7 cellular contexts compared by ENCODE assay signal in the genomic region with DNA sequence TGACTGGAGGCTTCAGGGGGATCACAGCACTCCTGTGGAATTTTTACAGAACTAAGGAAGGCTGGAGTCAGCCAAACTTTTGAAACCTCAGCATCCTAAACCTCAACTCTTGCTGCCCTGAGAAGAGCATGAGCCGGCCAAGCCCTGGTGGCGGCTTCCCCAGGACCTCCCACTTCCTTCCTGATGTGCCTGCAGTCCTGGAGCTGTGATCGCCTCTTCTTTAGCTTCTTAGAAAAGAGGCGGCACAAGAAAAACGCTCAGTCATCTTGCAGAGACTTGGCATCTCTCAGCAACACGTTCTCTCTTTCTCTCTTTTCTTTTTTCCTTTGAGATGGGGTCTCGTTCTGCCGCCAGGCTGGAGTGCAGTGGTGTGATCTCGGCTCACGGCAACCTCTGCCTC. TPM values are rescaled to one million over a fixed set of nuclear protein-coding genes. Genes with fewer than 3 reads are reported as not detected.
A peak's percentile ranks its signal among the peaks of the same experiment; 100 is the strongest.
DNase-seq lines count a peak whose midpoint lies in the region; ATAC-seq and TF ChIP-seq lines count a peak whose summit lies in the region.

No MANE protein-coding gene starts in this region.

- POLR2A ChIA-PET in T-cell (lab: Charles Lee): interaction anchor here in 1 of 2 donors (0.6 kb wide), 1 partner anchor 19 kb away, joined by 3 read pairs; no protein-coding TSS in a partner anchor

- no peak overlapping the region for H3K9ac ChIP-seq in skeletal muscle tissue (ENCODE audit: low read depth in 1 of 3, low read length in 3 of 3)

- peak; percentile 34; the same call in 1 of the 3 replicates for ATAC-seq in GM23338
- ATAC-seq in T-cell (replicated peaks in 1 of 4): peak in 3 of 4 experiments; percentile 53 to 69 (median 54)
- ATAC-seq in HG03097 (IDR thresholded peaks at IDR 0.05; ENCODE audit: low FRiP score, unreplicated experiment): no peak

- H3K27ac ChIP-seq in GM23338 (ENCODE audit: low read depth): no peak overlapping the region
- peak overlapping the region; percentile 17 for H3K27ac ChIP-seq in skeletal muscle tissue (ENCODE audit: low read depth, low read length)

- no peak overlapping the region for H3K4me3 Mint-ChIP-seq in GM23338
- H3K4me3 Mint-ChIP-seq in T-cell: peak overlapping the region in 1 of 3 donors; percentile 47

- H3K9me3 ChIP-seq in skeletal muscle tissue (ENCODE audit: control insufficient read depth in 3 of 3, low read length in 3 of 3): no peaks in the 10 kb centered on the region

- H3K9me3 Mint-ChIP-seq in GM23338 (no peaks in the 10 kb centered on the region), T-cell (no peaks in the 10 kb centered on the region)

- H3K9me2 ChIP-seq in GM23338 (ENCODE audit: insufficient read depth): 0 out of 2 replicates have a peak, but pooled peaks cover 16% of the 10 kb centered on the region

- H3K36me3 Mint-ChIP-seq in GM23338 (ENCODE audit: low read depth): peaks cover 3% of the 10 kb centered on the region; the same call in 1 of the 3 replicates
- H3K36me3 Mint-ChIP-seq in T-cell: no peaks in the 10 kb centered on the region

- H3K4me1 ChIP-seq in GM23338 (ENCODE audit: insufficient read depth): no peaks in the 10 kb centered on the region; the same call in 1 of the 2 replicates
- H3K4me1 ChIP-seq in skeletal muscle tissue (ENCODE audit: control insufficient read depth in 3 of 3, insufficient read depth in 3 of 3, low read length in 3 of 3): peaks cover 10 to 24% (median 15%) of the 10 kb centered on the region in 3 donors

- H3K27me3 Mint-ChIP-seq in GM23338 (ENCODE audit: insufficient read depth, low read depth, poor library complexity) (peaks cover 2% of the 10 kb centered on the region), T-cell (no peaks in the 10 kb centered on the region)

- no peaks in the 10 kb centered on the region for H3F3A ChIP-seq in GM23338 (replicated peaks; ENCODE audit: low read depth)

- H3K27ac Mint-ChIP-seq in GM23338 (0 out of 2 replicates have a peak overlapping the region, but pooled peaks have one; percentile 26), T-cell (peak overlapping the region; percentile 12 to 28)

- H3K27me3 ChIP-seq in GM23338 (ENCODE audit: insufficient read depth): no peaks in the 10 kb centered on the region
- H3K27me3 ChIP-seq in skeletal muscle tissue (ENCODE audit: control insufficient read depth in 3 of 3, insufficient read depth in 3 of 3, low read length in 3 of 3): no peaks in the 10 kb centered on the region

- no peaks in the 10 kb centered on the region for H4K20me1 ChIP-seq in GM23338 (replicated peaks; ENCODE audit: insufficient read depth)

- no peak overlapping the region for H3K4me2 ChIP-seq in GM23338

- peak overlapping the region; percentile 89 for H2AFZ ChIP-seq in GM23338

- DNase-seq in GM23338 (ENCODE audit: low spot score) (peak; percentile 27), T-cell (peak in 3 of 34 experiments; percentile 10 to 30 (median 14)), fibroblast of the aortic adventitia (ENCODE audit: low read depth) (peak; percentile 50), NCI-H187 treated with DMSO at 0.1 percent for 48 hours (lab: John Stamatoyannopoulos, UW) (no peak), NCI-H1436 (lab: John Stamatoyannopoulos, UW) (no peak)

- no peak for TF ChIP-seq CTCF in GM23338 (conservative IDR thresholded peaks at IDR 0.05; ENCODE audit: low read depth in 2 of 2)
- TF ChIP-seq CTCF in fibroblast of the aortic adventitia (IDR thresholded peaks at IDR 0.05; ENCODE audit: insufficient read depth, low read length): peak; percentile 2

- H3K4me1 Mint-ChIP-seq in GM23338 (peaks cover 2% of the 10 kb centered on the region; the same call in 1 of the 3 replicates), T-cell (peaks cover 26 to 37% (median 35%) of the 10 kb centered on the region in 3 donors)

- H3K4me3 ChIP-seq in GM23338: no peak overlapping the region
- H3K4me3 ChIP-seq in fibroblast of the aortic adventitia (ENCODE audit: low read depth, low read length): no peak overlapping the region
- H3K4me3 ChIP-seq in skeletal muscle tissue (ENCODE audit: low read length in 3 of 3): no peak overlapping the region

- no peaks in the 10 kb centered on the region for H3K79me2 ChIP-seq in GM23338 (replicated peaks; ENCODE audit: insufficient read depth)

- no peaks in the 10 kb centered on the region for H3K36me3 ChIP-seq in GM23338 (ENCODE audit: insufficient read depth)
- no peaks in the 10 kb centered on the region for H3K36me3 ChIP-seq in skeletal muscle tissue (ENCODE audit: control insufficient read depth in 3 of 3, insufficient read depth in 3 of 3, low read length in 3 of 3)

- CTCF ChIA-PET in T-cell (lab: Charles Lee): interaction anchor here (0.6 to 3.3 kb wide), 14 partner anchors 10 to 1373 kb away, joined by 3 to 32 read pairs (median 3); partner anchors contain the start of gene RNF141 (in 1 of the 2)

TF ChIP-seq in GM23338, 12 proteins besides CTCF, POLR2A, EP300 and RAD21 (continues in another document):
- no peak for TF ChIP-seq EZH2phosphoT487 (IDR thresholded peaks at IDR 0.05; ENCODE audit: unreplicated experiment)
- TF ChIP-seq, protein P1, sequence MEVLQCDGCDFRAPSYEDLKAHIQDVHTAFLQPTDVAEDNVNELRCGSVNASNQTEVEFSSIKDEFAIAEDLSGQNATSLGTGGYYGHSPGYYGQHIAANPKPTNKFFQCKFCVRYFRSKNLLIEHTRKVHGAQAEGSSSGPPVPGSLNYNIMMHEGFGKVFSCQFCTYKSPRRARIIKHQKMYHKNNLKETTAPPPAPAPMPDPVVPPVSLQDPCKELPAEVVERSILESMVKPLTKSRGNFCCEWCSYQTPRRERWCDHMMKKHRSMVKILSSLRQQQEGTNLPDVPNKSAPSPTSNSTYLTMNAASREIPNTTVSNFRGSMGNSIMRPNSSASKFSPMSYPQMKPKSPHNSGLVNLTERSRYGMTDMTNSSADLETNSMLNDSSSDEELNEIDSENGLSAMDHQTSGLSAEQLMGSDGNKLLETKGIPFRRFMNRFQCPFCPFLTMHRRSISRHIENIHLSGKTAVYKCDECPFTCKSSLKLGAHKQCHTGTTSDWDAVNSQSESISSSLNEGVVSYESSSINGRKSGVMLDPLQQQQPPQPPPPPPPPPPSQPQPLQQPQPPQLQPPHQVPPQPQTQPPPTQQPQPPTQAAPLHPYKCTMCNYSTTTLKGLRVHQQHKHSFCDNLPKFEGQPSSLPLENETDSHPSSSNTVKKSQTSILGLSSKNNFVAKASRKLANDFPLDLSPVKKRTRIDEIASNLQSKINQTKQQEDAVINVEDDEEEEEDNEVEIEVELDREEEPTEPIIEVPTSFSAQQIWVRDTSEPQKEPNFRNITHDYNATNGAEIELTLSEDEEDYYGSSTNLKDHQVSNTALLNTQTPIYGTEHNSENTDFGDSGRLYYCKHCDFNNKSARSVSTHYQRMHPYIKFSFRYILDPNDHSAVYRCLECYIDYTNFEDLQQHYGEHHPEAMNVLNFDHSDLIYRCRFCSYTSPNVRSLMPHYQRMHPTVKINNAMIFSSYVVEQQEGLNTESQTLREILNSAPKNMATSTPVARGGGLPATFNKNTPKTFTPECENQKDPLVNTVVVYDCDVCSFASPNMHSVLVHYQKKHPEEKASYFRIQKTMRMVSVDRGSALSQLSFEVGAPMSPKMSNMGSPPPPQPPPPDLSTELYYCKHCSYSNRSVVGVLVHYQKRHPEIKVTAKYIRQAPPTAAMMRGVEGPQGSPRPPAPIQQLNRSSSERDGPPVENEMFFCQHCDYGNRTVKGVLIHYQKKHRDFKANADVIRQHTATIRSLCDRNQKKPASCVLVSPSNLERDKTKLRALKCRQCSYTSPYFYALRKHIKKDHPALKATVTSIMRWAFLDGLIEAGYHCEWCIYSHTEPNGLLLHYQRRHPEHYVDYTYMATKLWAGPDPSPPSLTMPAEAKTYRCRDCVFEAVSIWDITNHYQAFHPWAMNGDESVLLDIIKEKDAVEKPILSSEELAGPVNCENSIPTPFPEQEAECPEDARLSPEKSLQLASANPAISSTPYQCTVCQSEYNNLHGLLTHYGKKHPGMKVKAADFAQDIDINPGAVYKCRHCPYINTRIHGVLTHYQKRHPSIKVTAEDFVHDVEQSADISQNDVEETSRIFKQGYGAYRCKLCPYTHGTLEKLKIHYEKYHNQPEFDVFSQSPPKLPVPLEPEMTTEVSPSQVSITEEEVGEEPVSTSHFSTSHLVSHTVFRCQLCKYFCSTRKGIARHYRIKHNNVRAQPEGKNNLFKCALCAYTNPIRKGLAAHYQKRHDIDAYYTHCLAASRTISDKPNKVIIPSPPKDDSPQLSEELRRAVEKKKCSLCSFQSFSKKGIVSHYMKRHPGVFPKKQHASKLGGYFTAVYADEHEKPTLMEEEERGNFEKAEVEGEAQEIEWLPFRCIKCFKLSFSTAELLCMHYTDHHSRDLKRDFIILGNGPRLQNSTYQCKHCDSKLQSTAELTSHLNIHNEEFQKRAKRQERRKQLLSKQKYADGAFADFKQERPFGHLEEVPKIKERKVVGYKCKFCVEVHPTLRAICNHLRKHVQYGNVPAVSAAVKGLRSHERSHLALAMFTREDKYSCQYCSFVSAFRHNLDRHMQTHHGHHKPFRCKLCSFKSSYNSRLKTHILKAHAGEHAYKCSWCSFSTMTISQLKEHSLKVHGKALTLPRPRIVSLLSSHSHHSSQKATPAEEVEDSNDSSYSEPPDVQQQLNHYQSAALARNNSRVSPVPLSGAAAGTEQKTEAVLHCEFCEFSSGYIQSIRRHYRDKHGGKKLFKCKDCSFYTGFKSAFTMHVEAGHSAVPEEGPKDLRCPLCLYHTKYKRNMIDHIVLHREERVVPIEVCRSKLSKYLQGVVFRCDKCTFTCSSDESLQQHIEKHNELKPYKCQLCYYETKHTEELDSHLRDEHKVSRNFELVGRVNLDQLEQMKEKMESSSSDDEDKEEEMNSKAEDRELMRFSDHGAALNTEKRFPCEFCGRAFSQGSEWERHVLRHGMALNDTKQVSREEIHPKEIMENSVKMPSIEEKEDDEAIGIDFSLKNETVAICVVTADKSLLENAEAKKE (CRISPR knock-in tag; IDR thresholded peaks at IDR 0.05): no peak
- no peak for TF ChIP-seq JUNB (IDR thresholded peaks at IDR 0.05; ENCODE audit: unreplicated experiment)
- TF ChIP-seq ETS1 (IDR thresholded peaks at IDR 0.05): no peak
- TF ChIP-seq POLR2AphosphoS5 (IDR thresholded peaks at IDR 0.05; ENCODE audit: low read depth): no peak
- TF ChIP-seq STAT1 (IDR thresholded peaks at IDR 0.05; ENCODE audit: unreplicated experiment): no peak

RNA-seq across cellular contexts. Expression of gene AMPD3, which starts 40.4 kb away (rescaled TPM):
- 1.8 and 2.1 TPM in 2 replicates for total RNA-seq in GM23338 (2014; rRNA removed; shearing (Covaris generic))
- polyA plus RNA-seq in GM23338 (2016; fragmentation: Nextera tagmentation; extraction: Ambion mirVana): 1.6 and 1.7 TPM in 2 replicates
- total RNA-seq in T-cell: 10 to 100 TPM; 21.1 to 40.0 (median 26.0) TPM
- total RNA-seq in fibroblast of the aortic adventitia (ENCODE audit: low replicate concordance): 5.3 and 7.0 TPM in 2 replicates
- 3.1 TPM for total RNA-seq in skeletal muscle tissue

Comparison
In these comparisons a context has a peak if more than half of its experiments do, and no peak if none do; other contexts are left out.
1. DNase-seq: peak in GM23338 (single experiment) and fibroblast of the aortic adventitia (single experiment); none in NCI-H187 treated with DMSO at 0.1 percent for 48 hours (single experiment) and NCI-H1436 (single experiment).